In the genomic region with DNA sequence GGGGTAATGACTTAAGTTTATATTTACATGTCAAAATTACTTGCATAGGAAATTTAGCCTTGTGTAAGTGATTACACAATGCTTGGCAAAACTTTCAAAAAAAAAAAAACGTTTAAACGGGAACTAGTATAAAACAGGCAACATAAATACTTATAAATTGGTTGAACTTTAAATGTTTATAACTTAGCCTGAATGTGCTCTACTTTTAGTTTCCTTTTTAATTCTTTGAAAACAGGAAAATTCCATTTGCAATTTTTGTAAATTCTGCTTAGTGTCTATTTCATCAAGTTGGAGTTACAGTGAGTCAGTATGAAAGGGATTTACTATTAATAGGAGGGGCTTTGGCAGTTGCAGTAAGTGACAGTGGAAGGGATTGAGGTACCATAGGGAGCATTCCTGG, we compare ENCODE assay signal across 8 cellular contexts. TPM values are rescaled to one million over a fixed set of nuclear protein-coding genes. Genes with fewer than 3 reads are reported as not detected.
DNase-seq lines count a peak whose midpoint lies in the region; ATAC-seq and TF ChIP-seq lines count a peak whose summit lies in the region.

No MANE protein-coding gene starts in this region.

- no peaks in the 10 kb centered on the region for H3K27me3 ChIP-seq in right lobe of liver

- no peaks in the 10 kb centered on the region for H3K4me1 ChIP-seq in right lobe of liver

- no peak for DNase-seq in HFF-Myc (ENCODE audit: extremely low read depth, low read depth)
- no peak for DNase-seq in astrocyte of the cerebellum (ENCODE audit: low read depth)
- DNase-seq in right lobe of liver: no peak
- DNase-seq in putamen (ENCODE audit: low spot score): no peak
- no peak for DNase-seq in GM19238 (ENCODE audit: insufficient read length, low spot score)
- no peak for DNase-seq in AG20443 (ENCODE audit: low spot score)
- no peak for DNase-seq in SHP77 treated with DMSO at 0.1 percent for 48 hours (lab: John Stamatoyannopoulos, UW)

- intact Hi-C loops in right lobe of liver (cut with DNase I): no loop called here

- no peak for TF ChIP-seq POLR2A in right lobe of liver (IDR thresholded peaks at IDR 0.05)

- no peak for TF ChIP-seq CTCF in 22Rv1 (IDR thresholded peaks at IDR 0.05)
- no peak for TF ChIP-seq CTCF in HFF-Myc (IDR thresholded peaks at IDR 0.05; ENCODE audit: low read depth, low read length, missing control alignments)
- TF ChIP-seq CTCF in astrocyte of the cerebellum (IDR thresholded peaks at IDR 0.05; ENCODE audit: low read depth, low read length, missing control alignments): no peak
- TF ChIP-seq CTCF in right lobe of liver (IDR thresholded peaks at IDR 0.05): no peak

- 5% methylated on average over 2 of the region's 2 CpGs for WGBS in right lobe of liver (ENCODE audit: insufficient coverage, low coverage, low lambda C conversion rate, missing lambda C conversion rate)

- H3K9me3 ChIP-seq in right lobe of liver: no peaks in the 10 kb centered on the region

- H3K36me3 ChIP-seq in right lobe of liver: no peaks in the 10 kb centered on the region

- ATAC-seq in right lobe of liver: no peak

- H3K4me3 ChIP-seq in HFF-Myc (replicated peaks; ENCODE audit: low read depth, low read length) (peak overlapping the region; percentile 76), astrocyte of the cerebellum (ENCODE audit: low read depth, low read length) (peak overlapping the region; percentile 80), right lobe of liver (peak overlapping the region; percentile 2 to 63 (median 59))

- H3K27ac ChIP-seq in 22Rv1 (peak overlapping the region; percentile 96; the same call in 1 of the 2 replicates), right lobe of liver (peak overlapping the region; percentile 99)

- in situ Hi-C loops in astrocyte of the cerebellum (cut with HindIII; ENCODE audit: low sequenced_read_pairs): no loop called here

RNA-seq across cellular contexts. Expression of gene STAG2, which starts 2.6 kb away (rescaled TPM):
- 10 to 100 TPM; 17.1 to 27.5 (median 23.9) TPM for total RNA-seq in right lobe of liver
